ENCODE assay signal across 12 cellular contexts in genomic region chr22:29382575-29383328, GRCh38. TPM values are rescaled to one million over a fixed set of nuclear protein-coding genes. Genes with fewer than 3 reads are reported as not detected.
DNase-seq lines count a peak whose midpoint lies in the region; TF ChIP-seq lines count a peak whose summit lies in the region.
"Had no signal": no experiment of that assay in that cellular context is flagged by ENCODE, and none has a peak within 500 bp of the region (broad histone marks: within the 10 kb centered on the region; RNA-seq: fewer than 3 reads in every experiment).

No MANE protein-coding gene starts in this region.

- peaks cover 4% of the 10 kb centered on the region for H3K36me3 ChIP-seq in CD8-positive, alpha-beta memory T cell (ENCODE audit: insufficient read depth, low read length)
- peaks cover 11 to 21% of the 10 kb centered on the region in 2 donors for H3K36me3 ChIP-seq in muscle layer of duodenum (ENCODE audit: control insufficient read depth in 1 of 2, insufficient read depth in 2 of 2, low read length in 2 of 2)

- H3K4me3 ChIP-seq in CD8-positive, alpha-beta memory T cell (ENCODE audit: low read length), result no peak overlapping the region
- no peak overlapping the region for H3K4me3 ChIP-seq in muscle layer of duodenum (ENCODE audit: low read depth in 1 of 2, low read length in 2 of 2)
- H3K4me3 ChIP-seq: lung had no signal

- peak overlapping the region; percentile 6 for H3K27ac ChIP-seq in CD8-positive, alpha-beta memory T cell (ENCODE audit: low read depth, low read length)
- peak overlapping the region; percentile 73 for H3K27ac ChIP-seq in muscle layer of duodenum (ENCODE audit: low read length)

- DNase-seq in CD8-positive, alpha-beta memory T cell, result no peak
- DNase-seq in OCI-M1 (lab: John Stamatoyannopoulos, UW), result peak; percentile 81
- DNase-seq in dermis blood vessel endothelial cell, result peak; percentile 53
- no peak for DNase-seq in A172 (ENCODE audit: low spot score)
- no peak for DNase-seq in CD14-positive monocyte (ENCODE audit: low spot score)
- DNase-seq in stimulated activated CD4-positive, alpha-beta T cell treated with anti-CD3 and anti-CD28 coated beads, Interleukin-12 subunit alpha, Interleukin-12 subunit beta, amount 100 ng/mL, for 4 hours, result no peak
- no peak for DNase-seq in NCI-H82 (lab: John Stamatoyannopoulos, UW)
- DNase-seq: foreskin melanocyte, T-helper 2 cell had no signal

- H3K9me3 ChIP-seq in CD8-positive, alpha-beta memory T cell (ENCODE audit: low read length), result no peaks in the 10 kb centered on the region
- H3K9me3 ChIP-seq in muscle layer of duodenum (ENCODE audit: control insufficient read depth in 1 of 2, low read length in 2 of 2), result no peaks in the 10 kb centered on the region

- POLR2A ChIA-PET in CD8-positive, alpha-beta memory T cell (lab: Charles Lee), result no interaction called here

- TF ChIP-seq CTCF in CD14-positive monocyte (IDR thresholded peaks at IDR 0.05), result no peak

- peaks cover 0 to 53% (median 7%) of the 10 kb centered on the region in 3 donors for H3K36me3 Mint-ChIP-seq in CD8-positive, alpha-beta memory T cell
- peaks cover 43 to 60% of the 10 kb centered on the region in 2 donors for H3K36me3 Mint-ChIP-seq in CD14-positive monocyte

- H3K27ac Mint-ChIP-seq in CD8-positive, alpha-beta memory T cell, result peak overlapping the region in 5 of 8 donors; percentile 34 to 84 (median 57)
- H3K27ac Mint-ChIP-seq in CD14-positive monocyte, result peak overlapping the region in 2 of 7 donors; percentile 29 to 36

- H3K4me1 ChIP-seq in CD8-positive, alpha-beta memory T cell (ENCODE audit: insufficient read depth, low read length), result peaks cover 18% of the 10 kb centered on the region
- peaks cover 7 to 11% of the 10 kb centered on the region in 2 donors for H3K4me1 ChIP-seq in muscle layer of duodenum (ENCODE audit: control insufficient read depth in 1 of 2, insufficient read depth in 2 of 2, low read length in 2 of 2)

- intact Hi-C loops in CD14-positive monocyte (cut with micrococcal nuclease), result loop anchor here in 1 of 2 donors (10.0 kb wide), 1 partner anchor 118 kb away; the partner anchor contains the start of genes EWSR1 and RHBDD3

- H3K4me3 Mint-ChIP-seq in CD8-positive, alpha-beta memory T cell, result peak overlapping the region in 2 of 7 donors; percentile 7 to 53
- peak overlapping the region in 1 of 2 donors; percentile 16 for H3K4me3 Mint-ChIP-seq in CD14-positive monocyte

- H3K27me3 Mint-ChIP-seq in CD8-positive, alpha-beta memory T cell, result peaks cover 0 to 1% of the 10 kb centered on the region in 2 donors
- H3K27me3 Mint-ChIP-seq in CD14-positive monocyte (ENCODE audit: low read depth in 3 of 3), result peaks cover 0 to 3% (median 0%) of the 10 kb centered on the region in 3 donors

- H3K9me3 Mint-ChIP-seq in CD8-positive, alpha-beta memory T cell, result no peaks in the 10 kb centered on the region
- no peaks in the 10 kb centered on the region for H3K9me3 Mint-ChIP-seq in CD14-positive monocyte

- peaks cover 57 to 80% (median 72%) of the 10 kb centered on the region in 3 donors for H3K4me1 Mint-ChIP-seq in CD8-positive, alpha-beta memory T cell
- peaks cover 58% of the 10 kb centered on the region for H3K4me1 Mint-ChIP-seq in CD14-positive monocyte

- H3K27me3 ChIP-seq in CD8-positive, alpha-beta memory T cell (ENCODE audit: insufficient read depth, low read length, poor library complexity, severe bottlenecking), result no peaks in the 10 kb centered on the region
- H3K27me3 ChIP-seq in muscle layer of duodenum (ENCODE audit: low read depth, low read length), result no peaks in the 10 kb centered on the region

- CTCF ChIA-PET in CD8-positive, alpha-beta memory T cell (lab: Charles Lee), result no interaction called here

RNA-seq across cellular contexts. Expression of gene AP1B1, which starts 5.6 kb away (rescaled TPM):
- total RNA-seq in CD8-positive, alpha-beta memory T cell, result 10 to 100 TPM; 75.0 to 75.1 TPM
- 22.9 TPM for polyA plus RNA-seq in CD8-positive, alpha-beta memory T cell
- 191 and 282 TPM in 2 replicates for total RNA-seq in dermis blood vessel endothelial cell
- 33.2 and 35.8 TPM in 2 replicates for total RNA-seq in A172 (2014; rRNA removed; shearing (Covaris generic))
- polyA plus RNA-seq in CD14-positive monocyte, result 10 to 100 TPM; 29.0 to 40.3 TPM

RNA-seq across cellular contexts. Expression of gene RFPL1, which starts 55.6 kb away (rescaled TPM):
- not detected for total RNA-seq in CD8-positive, alpha-beta memory T cell
- not detected for polyA plus RNA-seq in CD8-positive, alpha-beta memory T cell
- not detected in 2 replicates for total RNA-seq in dermis blood vessel endothelial cell
- not detected in 2 replicates for total RNA-seq in A172 (2014; rRNA removed; shearing (Covaris generic))
- under 1 TPM in 1 of 2 donors, not detected in 1; 0.20 TPM for polyA plus RNA-seq in CD14-positive monocyte
- total RNA-seq: lung, skeletal muscle tissue had no signal
- polyA plus RNA-seq: lung had no signal

Comparison
In these comparisons a context has a peak if more than half of its experiments do, and no peak if none do; other contexts are left out.
1. DNase-seq: peak in OCI-M1 (single experiment) and dermis blood vessel endothelial cell (single experiment); none in CD8-positive, alpha-beta memory T cell (0 of 5), A172 (single experiment), CD14-positive monocyte (single experiment), stimulated activated CD4-positive, alpha-beta T cell treated with anti-CD3 and anti-CD28 coated beads, Interleukin-12 subunit alpha, Interleukin-12 subunit beta, amount 100 ng/mL, for 4 hours (single experiment) and NCI-H82 (single experiment).